Comparison of ENCODE assay signal across 32 cellular contexts in the genomic region with DNA sequence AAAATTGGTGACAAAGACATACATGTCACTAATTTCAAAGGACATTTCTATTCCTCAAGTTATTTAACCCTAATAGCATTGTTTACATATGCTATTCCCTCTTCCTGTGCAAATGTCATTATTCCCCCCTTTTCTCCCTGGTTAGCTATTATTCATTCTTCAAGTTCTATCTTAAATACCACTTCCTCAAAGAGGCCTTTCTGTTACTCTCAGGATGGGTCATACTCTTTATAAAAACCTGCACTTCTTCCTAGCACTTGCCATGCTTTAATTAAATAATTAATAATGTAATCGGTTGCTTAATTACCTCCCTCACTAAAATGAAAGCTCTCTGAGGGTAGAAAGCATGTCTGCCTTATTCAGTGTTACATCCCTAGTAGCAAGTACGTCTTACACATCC.
"Had no signal": no experiment of that assay in that cellular context is flagged by ENCODE, and none has a peak within 500 bp of the region (broad histone marks: within the 10 kb centered on the region; RNA-seq: fewer than 3 reads in every experiment).

No MANE protein-coding gene starts in this region.

- DNase-seq: activated CD4-positive, alpha-beta T cell treated with anti-CD3 and anti-CD28 coated beads, Interleukin-2, amount 10 ng/mL, durations not matched to agents 24 days and 14 days; activated CD4-positive, alpha-beta T cell treated with anti-CD3 and anti-CD28 coated beads, Interleukin-2, amount 50 U/mL, for 4 hours; activated CD8-positive, alpha-beta memory T cell treated with anti-CD3 and anti-CD28 coated beads, Interleukin-2, amount 50 U/mL, for 4 hours; activated effector memory CD4-positive, alpha-beta T cell treated with Interleukin-2 at 50 U/mL for 16 hours; activated naive CD4-positive, alpha-beta T cell treated with anti-CD3 and anti-CD28 coated beads, Interleukin-2, amount 10 ng/mL, durations not matched to agents 7 days and 5 days; activated naive CD8-positive, alpha-beta T cell treated with anti-CD3 and anti-CD28 coated beads, Interleukin-2, amount 50 U/mL, for 24 hours; activated T-cell treated with anti-CD3 and anti-CD28 coated beads for 4 hours; activated T-cell treated with anti-CD3 and anti-CD28 coated beads, Interleukin-2, amount 50 U/mL, for 4 hours; anterior cingulate cortex; caudate nucleus; cerebellar nuclear complex; MM.1S; NCI-H1048; NCI-H1105 treated with DMSO at 0.1 percent for 48 hours; NCI-H1436; NCI-H1694; NCI-H1930; NCI-H2081 treated with DMSO at 0.1 percent for 48 hours; NCI-H226; NCI-H524 treated with DMSO at 0.1 percent for 48 hours; PC-9; SIG-M5; T-cell; T-helper 17 cell; T1000 had no signal

- H3K4me1 Mint-ChIP-seq: activated CD4-positive, alpha-beta T cell treated with anti-CD3 and anti-CD28 coated beads, Interleukin-2, amount 10 ng/mL, durations not matched to agents 24 days and 14 days; activated naive CD4-positive, alpha-beta T cell treated with anti-CD3 and anti-CD28 coated beads, Interleukin-2, amount 10 ng/mL, durations not matched to agents 7 days and 5 days; brain; T-cell had no signal

- H3K27ac Mint-ChIP-seq: activated CD4-positive, alpha-beta T cell treated with anti-CD3 and anti-CD28 coated beads, Interleukin-2, amount 10 ng/mL, durations not matched to agents 24 days and 14 days; activated naive CD4-positive, alpha-beta T cell treated with anti-CD3 and anti-CD28 coated beads, Interleukin-2, amount 10 ng/mL, durations not matched to agents 7 days and 5 days; activated naive CD8-positive, alpha-beta T cell; activated naive CD8-positive, alpha-beta T cell treated with anti-CD3 and anti-CD28 coated beads, Interleukin-2, amount 50 U/mL, for 24 hours; activated T-helper 1 cell treated with anti-CD3 and anti-CD28 coated beads, Interleukin-12 subunit alpha, Interleukin-12 subunit beta, Interleukin-2, Interleukin-4 antibody, amounts not matched to agents 30 ng/mL and 10 ng/mL and 1 ng/mL, durations not matched to agents 14 hours and 24 hours and 36 hours; brain; T-cell; T-helper 17 cell had no signal

- H3K4me3 ChIP-seq: PC-9 had no signal

- H3K27me3 Mint-ChIP-seq: activated CD4-positive, alpha-beta T cell treated with anti-CD3 and anti-CD28 coated beads, Interleukin-2, amount 10 ng/mL, durations not matched to agents 24 days and 14 days; activated naive CD4-positive, alpha-beta T cell treated with anti-CD3 and anti-CD28 coated beads, Interleukin-2, amount 10 ng/mL, durations not matched to agents 7 days and 5 days; activated naive CD8-positive, alpha-beta T cell; activated naive CD8-positive, alpha-beta T cell treated with anti-CD3 and anti-CD28 coated beads, Interleukin-2, amount 50 U/mL, for 24 hours; brain; T-cell; T-helper 17 cell had no signal

- H3K9me3 Mint-ChIP-seq: activated CD4-positive, alpha-beta T cell treated with anti-CD3 and anti-CD28 coated beads, Interleukin-2, amount 10 ng/mL, durations not matched to agents 24 days and 14 days; activated naive CD4-positive, alpha-beta T cell treated with anti-CD3 and anti-CD28 coated beads, Interleukin-2, amount 10 ng/mL, durations not matched to agents 7 days and 5 days; activated naive CD8-positive, alpha-beta T cell treated with anti-CD3 and anti-CD28 coated beads, Interleukin-2, amount 50 U/mL, for 24 hours; activated T-cell treated with anti-CD3 and anti-CD28 coated beads, Interleukin-2, amount 50 U/mL, for 4 hours; activated T-helper 1 cell treated with anti-CD3 and anti-CD28 coated beads, Interleukin-12 subunit alpha, Interleukin-12 subunit beta, Interleukin-2, Interleukin-4 antibody, amounts not matched to agents 30 ng/mL and 10 ng/mL and 1 ng/mL, durations not matched to agents 14 hours and 24 hours and 36 hours; brain; T-cell had no signal

- ATAC-seq: activated naive CD8-positive, alpha-beta T cell treated with anti-CD3 and anti-CD28 coated beads, Interleukin-2, amount 50 U/mL, for 24 hours; activated T-cell treated with anti-CD3 and anti-CD28 coated beads, Interleukin-2, amount 50 U/mL, for 4 hours; Right ventricle myocardium inferior; SK-N-SH treated with all-trans-retinoic acid at 6 μM for 48 hours; T-cell; T-helper 17 cell had no signal

- FAIRE-seq: bronchial epithelial cell, RCC 7860 had no signal

- H3K4me3 Mint-ChIP-seq: activated CD4-positive, alpha-beta T cell treated with anti-CD3 and anti-CD28 coated beads, Interleukin-2, amount 10 ng/mL, durations not matched to agents 24 days and 14 days; activated naive CD4-positive, alpha-beta T cell treated with anti-CD3 and anti-CD28 coated beads, Interleukin-2, amount 10 ng/mL, durations not matched to agents 7 days and 5 days; activated naive CD8-positive, alpha-beta T cell; activated naive CD8-positive, alpha-beta T cell treated with anti-CD3 and anti-CD28 coated beads, Interleukin-2, amount 50 U/mL, for 24 hours; activated T-cell treated with anti-CD3 and anti-CD28 coated beads, Interleukin-2, amount 50 U/mL, for 4 hours; activated T-helper 1 cell treated with anti-CD3 and anti-CD28 coated beads, Interleukin-12 subunit alpha, Interleukin-12 subunit beta, Interleukin-2, Interleukin-4 antibody, amounts not matched to agents 30 ng/mL and 10 ng/mL and 1 ng/mL, durations not matched to agents 14 hours and 24 hours and 36 hours; brain; T-cell; T-helper 17 cell had no signal
